ENCODE assay signal across 15 cellular contexts in the genomic region with DNA sequence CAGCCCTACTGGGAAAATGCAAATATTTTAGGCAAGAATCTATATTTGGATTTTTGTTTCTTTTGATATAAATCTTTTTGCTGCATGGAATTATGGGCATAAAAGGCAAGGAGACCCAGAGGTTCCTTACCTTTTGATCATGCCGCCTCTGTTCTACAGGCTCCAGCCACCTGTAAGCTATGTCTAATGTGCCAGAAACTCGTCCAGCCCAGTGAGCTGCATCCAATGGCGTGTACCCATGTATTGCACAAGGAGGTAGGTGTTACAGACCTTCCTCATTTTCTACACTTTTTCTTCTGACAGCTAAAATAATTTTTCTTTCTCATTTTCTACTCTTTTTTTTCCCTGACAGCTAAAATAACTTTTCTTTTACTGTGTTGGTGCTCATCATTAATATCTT.
"Had no signal": no experiment of that assay in that cellular context is flagged by ENCODE, and none has a peak within 500 bp of the region (broad histone marks: within the 10 kb centered on the region; RNA-seq: fewer than 3 reads in every experiment).

No MANE protein-coding gene starts in this region.

- ATAC-seq: left colon; naive thymus-derived CD4-positive, alpha-beta T cell had no signal

- H3K27me3 ChIP-seq: colonic mucosa, hepatocyte, neutrophil, stomach had no signal

- H3K9me3 ChIP-seq: colonic mucosa, neutrophil, stomach, thoracic aorta had no signal

- H3K27ac ChIP-seq: colonic mucosa, hepatocyte, neutrophil, stomach, thoracic aorta had no signal

- DNase-seq: colonic mucosa; dermis blood vessel endothelial cell; foreskin melanocyte; kidney; left colon; naive thymus-derived CD4-positive, alpha-beta T cell; posterior cingulate gyrus; small intestine; stimulated activated CD4-positive, alpha-beta T cell treated with anti-CD3 and anti-CD28 coated beads, Interleukin-12 subunit alpha, Interleukin-12 subunit beta, amount 100 ng/mL, for 4 hours; stimulated activated naive CD4-positive, alpha-beta T cell; stomach; substantia nigra had no signal

- H3K4me1 ChIP-seq: colonic mucosa, stomach had no signal

- H3K36me3 ChIP-seq: colonic mucosa had no signal

- H3K4me3 Mint-ChIP-seq: naive thymus-derived CD4-positive, alpha-beta T cell had no signal

- H3K9me3 Mint-ChIP-seq: naive thymus-derived CD4-positive, alpha-beta T cell had no signal

- H3K4me3 ChIP-seq: colonic mucosa, hepatocyte, stomach, thoracic aorta had no signal

- H3K27me3 Mint-ChIP-seq: naive thymus-derived CD4-positive, alpha-beta T cell had no signal
